ENCODE assay signal across 21 cellular contexts in the genomic region with DNA sequence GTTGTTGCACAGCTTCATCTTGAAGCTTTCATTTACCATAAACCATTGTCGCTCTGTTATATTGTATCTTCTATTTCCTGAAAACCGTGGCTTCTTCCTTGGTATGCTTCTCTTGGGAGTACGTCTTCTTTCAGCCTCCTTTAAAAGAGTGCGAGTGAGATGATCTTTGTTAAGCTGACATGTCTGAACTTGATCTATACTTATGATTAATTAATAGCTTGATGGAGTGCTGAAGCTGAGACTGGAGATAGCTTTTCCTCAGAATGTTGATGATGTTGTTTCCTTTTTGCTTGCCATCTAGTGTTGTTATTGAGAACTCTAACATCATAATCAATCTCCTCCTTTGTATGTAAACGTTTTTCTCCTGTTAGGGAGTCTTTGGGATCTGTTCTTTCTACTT.
DNase-seq lines count a peak whose midpoint lies in the region; ATAC-seq and TF ChIP-seq lines count a peak whose summit lies in the region.
"Had no signal": no experiment of that assay in that cellular context is flagged by ENCODE, and none has a peak within 500 bp of the region (broad histone marks: within the 10 kb centered on the region; RNA-seq: fewer than 3 reads in every experiment).

No MANE protein-coding gene starts in this region.

- peak overlapping the region; percentile 13 for H3K27ac Mint-ChIP-seq in neural crest cell (ENCODE audit: unreplicated experiment)
- H3K27ac Mint-ChIP-seq: B cell had no signal

- no peaks in the 10 kb centered on the region for H3K36me3 ChIP-seq in BLaER1
- H3K36me3 ChIP-seq in Loucy (ENCODE audit: insufficient read depth, low read length), result no peaks in the 10 kb centered on the region
- H3K36me3 ChIP-seq in mammary epithelial cell (ENCODE audit: insufficient read depth, low read length), result no peaks in the 10 kb centered on the region
- H3K36me3 ChIP-seq: HAP-1, SJSA1 had no signal

- H3K4me1 ChIP-seq in BLaER1, result peaks cover 13% of the 10 kb centered on the region
- peaks cover 8% of the 10 kb centered on the region for H3K4me1 ChIP-seq in Loucy (ENCODE audit: insufficient read depth, low read length, poor library complexity, severe bottlenecking)
- H3K4me1 ChIP-seq in mammary epithelial cell (ENCODE audit: insufficient read depth, low read length), result no peaks in the 10 kb centered on the region
- H3K4me1 ChIP-seq: HAP-1 had no signal

- CTCF ChIA-PET in mammary epithelial cell (lab: Charles Lee; ENCODE audit: low non-redundant PET), result interaction anchor here (0.5 kb wide), 1 partner anchor 21 kb away, joined by 3 read pairs; no protein-coding TSS in a partner anchor

- H3K4me3 ChIP-seq in BLaER1 (no peak overlapping the region), Loucy (ENCODE audit: low read length, poor library complexity, severe bottlenecking) (no peak overlapping the region), mammary epithelial cell (replicated peaks in 1 of 3; ENCODE audit: insufficient read depth in 1 of 3, low read depth in 2 of 3, low read length in 3 of 3) (no peak overlapping the region)
- H3K4me3 ChIP-seq: GM12878, HAP-1, SJSA1 had no signal

- dilution Hi-C loops in mammary epithelial cell (cut with HindIII; ENCODE audit: low sequenced_read_pairs), result no loop called here

- H3K27me3 ChIP-seq in BLaER1 (no peaks in the 10 kb centered on the region), Loucy (ENCODE audit: insufficient read depth, low read length, poor library complexity, severe bottlenecking) (no peaks in the 10 kb centered on the region), mammary epithelial cell (ENCODE audit: insufficient read depth, low read length) (no peaks in the 10 kb centered on the region)
- H3K27me3 ChIP-seq: SJSA1 had no signal

- H2AFZ ChIP-seq in Loucy (ENCODE audit: low read length), result peak overlapping the region; percentile 29; the same call in 1 of the 2 replicates
- H2AFZ ChIP-seq in mammary epithelial cell (ENCODE audit: low read depth, low read length), result peak overlapping the region; percentile 8

- H3K9me3 Mint-ChIP-seq in neural crest cell, result no peaks in the 10 kb centered on the region

- H3F3A ChIP-seq in Loucy (ENCODE audit: low read depth), result no peaks in the 10 kb centered on the region

- H3K9ac ChIP-seq in BLaER1 (no peak overlapping the region), Loucy (ENCODE audit: low read depth, low read length, poor library complexity, severe bottlenecking) (no peak overlapping the region), mammary epithelial cell (ENCODE audit: insufficient read depth, low read length) (no peak overlapping the region)

- WGBS in mammary epithelial cell (ENCODE audit: low coverage, missing lambda C conversion rate), result 52% methylated on average over 5 of the region's 5 CpGs

- H3K27me3 Mint-ChIP-seq in neural crest cell (ENCODE audit: low read depth), result no peaks in the 10 kb centered on the region
- H3K27me3 Mint-ChIP-seq: B cell had no signal

- H3K9me3 ChIP-seq in BLaER1 (no peaks in the 10 kb centered on the region), Loucy (ENCODE audit: insufficient read depth, low read depth, low read length) (no peaks in the 10 kb centered on the region), mammary epithelial cell (replicated peaks; ENCODE audit: insufficient read depth, low read length) (no peaks in the 10 kb centered on the region)
- H3K9me3 ChIP-seq: HAP-1, SJSA1 had no signal

- H4K20me1 ChIP-seq in BLaER1 (no peaks in the 10 kb centered on the region), Loucy (ENCODE audit: insufficient read depth, low read length, poor library complexity, severe bottlenecking) (no peaks in the 10 kb centered on the region), mammary epithelial cell (ENCODE audit: insufficient read depth, low read length) (no peaks in the 10 kb centered on the region)

- DNase-seq in mammary epithelial cell (peak; percentile 8), neural crest cell (ENCODE audit: low read depth, low spot score) (no peak), NCI-H524 (lab: John Stamatoyannopoulos, UW) (no peak), DMS153 (lab: John Stamatoyannopoulos, UW) (no peak), NCI-H1694 treated with DMSO at 0.1 percent for 48 hours (lab: John Stamatoyannopoulos, UW) (no peak)
- DNase-seq: DMS79, KG1, NCI-H1417, NCI-H187, NCI-H2107, NCI-H2227 treated with DMSO at 0.1 percent for 48 hours, NCI-H510A, NCI-H748 treated with DMSO at 0.1 percent for 48 hours had no signal

- no peaks in the 10 kb centered on the region for H3K36me3 Mint-ChIP-seq in neural crest cell (ENCODE audit: low read depth)

- no peak overlapping the region for H3K4me3 Mint-ChIP-seq in neural crest cell
- H3K4me3 Mint-ChIP-seq: B cell had no signal

- peaks cover 38% of the 10 kb centered on the region for H3K4me1 Mint-ChIP-seq in neural crest cell
- H3K4me1 Mint-ChIP-seq: B cell had no signal

- intact Hi-C loops in mammary epithelial cell (cut with micrococcal nuclease), result no loop called here

- H3K27ac ChIP-seq in BLaER1 (no peak overlapping the region), mammary epithelial cell (ENCODE audit: insufficient read depth, low read depth, low read length) (no peak overlapping the region)
- H3K27ac ChIP-seq: HL-60, SJSA1 had no signal

- in situ Hi-C loops in mammary epithelial cell (cut with MboI; ENCODE audit: low sequenced_read_pairs in 2 of 2), result no loop called here

- no TSS peak for BruUV-seq in mammary epithelial cell (replicated peaks; lab: Mats Ljungman, UMichigan)

- no peak for ATAC-seq in GM18861 (IDR thresholded peaks at IDR 0.05; ENCODE audit: unreplicated experiment)
- ATAC-seq: GM12878 had no signal

- H3K79me2 ChIP-seq in Loucy (ENCODE audit: insufficient read depth, low read length) (no peaks in the 10 kb centered on the region), mammary epithelial cell (ENCODE audit: insufficient read depth, low read length) (no peaks in the 10 kb centered on the region)

- H3K4me2 ChIP-seq in BLaER1 (peak overlapping the region; percentile 45), Loucy (ENCODE audit: low read depth, low read length, poor library complexity, severe bottlenecking) (no peak overlapping the region), mammary epithelial cell (ENCODE audit: insufficient read depth, low read depth, low read length) (no peak overlapping the region)

- TF ChIP-seq CTCF in Loucy (conservative IDR thresholded peaks at IDR 0.05; ENCODE audit: low read length), result no peak
- no peak for TF ChIP-seq CTCF in mammary epithelial cell (conservative IDR thresholded peaks at IDR 0.05 in 1 of 2, IDR thresholded peaks at IDR 0.05 in 1 of 2; ENCODE audit: extremely low read depth in 1 of 2, insufficient read depth in 1 of 2, low read depth in 1 of 2, low read length in 2 of 2)
- no peak for TF ChIP-seq CTCF in neural crest cell (conservative IDR thresholded peaks at IDR 0.05)

- H3K9me2 ChIP-seq in Loucy (replicated peaks; ENCODE audit: low read depth, low read length), result no peaks in the 10 kb centered on the region
